In genomic region chr7:75985518-75986146, GRCh38 we compare ENCODE assay signal across 22 cellular contexts. TPM values are rescaled to one million over a fixed set of nuclear protein-coding genes. Genes with fewer than 3 reads are reported as not detected.
DNase-seq lines count a peak whose midpoint lies in the region; ATAC-seq, FAIRE-seq and TF ChIP-seq lines count a peak whose summit lies in the region.
"Had no signal": no experiment of that assay in that cellular context is flagged by ENCODE, and none has a peak within 500 bp of the region (broad histone marks: within the 10 kb centered on the region; RNA-seq: fewer than 3 reads in every experiment).

No MANE protein-coding gene starts in this region.

- POLR2A ChIA-PET in K562 (lab: Yijun Ruan, JAX): no interaction called here
- POLR2A ChIA-PET in HepG2 (lab: Yijun Ruan, JAX): interaction anchor here (1.3 to 1.5 kb wide), 2 partner anchors 8 to 69 kb away, joined by 3 to 6 read pairs; no protein-coding TSS in a partner anchor

- in situ Hi-C loops in K562 (cut with MboI): no loop called here
- in situ Hi-C loops in HepG2 (cut with HindIII; ENCODE audit: extremely low pct_ligation_motif_present, low pct_unique_long_range_greater_than_20kb): no loop called here

- H3K27ac ChIP-seq in K562 (ENCODE audit: extremely low read depth, low read depth, low read length): no peak overlapping the region
- H3K27ac ChIP-seq in HepG2 (ENCODE audit: extremely low read length, insufficient read depth, low read length): no peak overlapping the region
- peak overlapping the region in 3 of 4 donors; percentile 14 to 23 (median 21) for H3K27ac ChIP-seq in sigmoid colon
- H3K27ac ChIP-seq: body of pancreas, pancreas, upper lobe of left lung had no signal

- H3K9me1 ChIP-seq in K562 (ENCODE audit: control insufficient read depth, insufficient read depth, low read length): peaks cover 4% of the 10 kb centered on the region

- WGBS in K562 (ENCODE audit: insufficient coverage, low coverage, missing lambda C conversion rate): 79% methylated on average over 26 of the region's 41 CpGs
- 95% methylated on average over 24 of the region's 41 CpGs for WGBS in HepG2 (ENCODE audit: low lambda C conversion rate)
- 57 to 85% methylated on average over 41 of the region's 41 CpGs for WGBS in sigmoid colon, 2 donors

- no peak overlapping the region for H2AFZ ChIP-seq in K562 (ENCODE audit: low read depth, low read length)
- no peak overlapping the region for H2AFZ ChIP-seq in HepG2 (ENCODE audit: low read length)

- H3K27me3 ChIP-seq in K562 (ENCODE audit: control insufficient read depth in 2 of 2, insufficient read depth in 2 of 2, low read length in 2 of 2) (no peaks in the 10 kb centered on the region), HepG2 (ENCODE audit: control insufficient read depth in 1 of 2, insufficient read depth in 2 of 2, low read length in 2 of 2) (no peaks in the 10 kb centered on the region), sigmoid colon (no peaks in the 10 kb centered on the region)
- H3K27me3 ChIP-seq: body of pancreas, pancreas, upper lobe of left lung had no signal

- H3K4me1 ChIP-seq in K562 (replicated peaks in 1 of 2; ENCODE audit: control insufficient read depth in 2 of 2, insufficient read depth in 2 of 2, low read length in 2 of 2) (peaks cover 13 to 69% of the 10 kb centered on the region in 2 experiments; a peak in 4 of 5 replicates), HepG2 (ENCODE audit: insufficient read depth, low read length) (peaks cover 12% of the 10 kb centered on the region), sigmoid colon (peaks cover 0 to 16% (median 12%) of the 10 kb centered on the region in 4 donors)

- FAIRE-seq in K562 (lab: Jason Lieb, UNC) (no peak), HepG2 (lab: Jason Lieb, UNC) (no peak)
- FAIRE-seq: colon, pancreas had no signal

- H3K79me2 ChIP-seq in K562 (ENCODE audit: control insufficient read depth, insufficient read depth, low read length) (no peaks in the 10 kb centered on the region; the same call in 2 of the 3 replicates), HepG2 (ENCODE audit: insufficient read depth, low read length) (no peaks in the 10 kb centered on the region)

- intact Hi-C loops in K562 (cut with micrococcal nuclease) (no loop called here), HepG2 (cut with micrococcal nuclease; ENCODE audit: unreplicated experiment) (no loop called here), sigmoid colon (cut with DNase I) (no loop called here)

- H3K36me3 ChIP-seq in K562 (ENCODE audit: control insufficient read depth, insufficient read depth, low read length): peaks cover 77% of the 10 kb centered on the region; the same call in 2 of the 3 replicates
- peaks cover 42 to 72% of the 10 kb centered on the region in 2 experiments for H3K36me3 ChIP-seq in HepG2 (replicated peaks in 1 of 2; ENCODE audit: control insufficient read depth in 1 of 2, insufficient read depth in 2 of 2, low read length in 2 of 2)
- peaks cover 32 to 77% (median 51%) of the 10 kb centered on the region in 4 donors for H3K36me3 ChIP-seq in sigmoid colon

- TF ChIP-seq CTCF in K562 (IDR thresholded peaks at IDR 0.05 in 2 of 3, conservative IDR thresholded peaks at IDR 0.05 in 1 of 3; ENCODE audit: insufficient read depth in 2 of 3, low read depth in 1 of 3, low read length in 3 of 3) (no peak), HepG2 (CRISPR knock-in tag; IDR thresholded peaks at IDR 0.05) (no peak), sigmoid colon (IDR thresholded peaks at IDR 0.05) (no peak)

- no peak overlapping the region for H3K4me3 ChIP-seq in K562
- H3K4me3 ChIP-seq in HepG2 (replicated peaks in 1 of 3; ENCODE audit: insufficient read depth in 1 of 3, low read depth in 2 of 3, low read length in 3 of 3): no peak overlapping the region
- no peak overlapping the region for H3K4me3 ChIP-seq in sigmoid colon
- H3K4me3 ChIP-seq: body of pancreas, lung, pancreas, upper lobe of left lung had no signal

- TF ChIP-seq EP300 in K562 (IDR thresholded peaks at IDR 0.05; ENCODE audit: low read length): no peak
- TF ChIP-seq EP300 in HepG2 (IDR thresholded peaks at IDR 0.05; ENCODE audit: low read depth in 2 of 2, low read length in 2 of 2): no peak
- TF ChIP-seq EP300 in HepG2 (CRISPR knock-in tag; IDR thresholded peaks at IDR 0.05; ENCODE audit: borderline replicate concordance): no peak
- TF ChIP-seq EP300 in sigmoid colon (IDR thresholded peaks at IDR 0.05): no peak

- no peak overlapping the region for H3K9ac ChIP-seq in K562 (ENCODE audit: insufficient read depth in 1 of 2, low read depth in 2 of 2, low read length in 2 of 2)
- no peak overlapping the region for H3K9ac ChIP-seq in HepG2 (ENCODE audit: insufficient read depth, low read depth, low read length)

- H3K9me3 ChIP-seq in K562 (replicated peaks; ENCODE audit: control insufficient read depth, insufficient read depth, low read depth, low read length) (no peaks in the 10 kb centered on the region), HepG2 (ENCODE audit: low read length) (no peaks in the 10 kb centered on the region), sigmoid colon (no peaks in the 10 kb centered on the region)
- H3K9me3 ChIP-seq: body of pancreas, pancreas, upper lobe of left lung had no signal

- no peak for TF ChIP-seq POLR2A in K562 (conservative IDR thresholded peaks at IDR 0.05)
- TF ChIP-seq POLR2A in HepG2 (IDR thresholded peaks at IDR 0.05; ENCODE audit: insufficient read depth in 1 of 2, low read depth in 2 of 2, low read length in 2 of 2): no peak
- no peak for TF ChIP-seq POLR2A in sigmoid colon (IDR thresholded peaks at IDR 0.05)

- DNase-seq in NCI-H510A (lab: John Stamatoyannopoulos, UW) (peak; percentile 23), K562 (ENCODE audit: extremely low read depth in 1 of 4, low spot score in 3 of 4) (peak in 2 of 4 experiments; percentile 55 to 58), HepG2 (ENCODE audit: low spot score) (no peak), sigmoid colon (no peak), nucleus accumbens (lab: John Stamatoyannopoulos, UW) (no peak), Kasumi-1 (lab: John Stamatoyannopoulos, UW) (no peak)
- DNase-seq: activated CD4-positive, alpha-beta T cell treated with anti-CD3 and anti-CD28 coated beads, Interleukin-2, amount 50 U/mL, for 1 hour; activated CD8-positive, alpha-beta memory T cell treated with anti-CD3 and anti-CD28 coated beads, Interleukin-2, amount 50 U/mL, for 4 hours; activated effector memory CD4-positive, alpha-beta T cell treated with Interleukin-2 at 50 U/mL for 16 hours; AML-193; endodermal cell; H9; naive B cell; NCI-H524; SHP77 treated with DMSO at 0.1 percent for 48 hours; T-helper 1 cell had no signal

- no peak overlapping the region for H3K4me2 ChIP-seq in K562 (ENCODE audit: insufficient read depth, low read length)
- H3K4me2 ChIP-seq in HepG2 (ENCODE audit: low read depth, low read length): no peak overlapping the region

- peak; percentile 47 for ATAC-seq in K562
- peak; percentile 2; the same call in 1 of the 3 replicates for ATAC-seq in HepG2
- ATAC-seq in GM21723 (IDR thresholded peaks at IDR 0.05; ENCODE audit: unreplicated experiment): no peak
- ATAC-seq: body of pancreas, pancreas had no signal

- BruUV-seq in K562 (replicated peaks; lab: Mats Ljungman, UMichigan) (no TSS peak), HepG2 (replicated peaks; lab: Mats Ljungman, UMichigan) (no TSS peak)

- CTCF ChIA-PET in K562 (lab: Yijun Ruan, JAX; ENCODE audit: low intra/inter-chr PET ratio): no interaction called here
- CTCF ChIA-PET in HepG2 (lab: Yijun Ruan, JAX; ENCODE audit: low intra/inter-chr PET ratio, low total read pairs): no interaction called here

- TF ChIP-seq RAD21 in K562 (CRISPR knock-in tag; conservative IDR thresholded peaks at IDR 0.05 in 1 of 2, IDR thresholded peaks at IDR 0.05 in 1 of 2) (no peak), HepG2 (CRISPR knock-in tag; IDR thresholded peaks at IDR 0.05) (no peak)

- H4K20me1 ChIP-seq in K562 (replicated peaks; ENCODE audit: control insufficient read depth, insufficient read depth, low read length): peaks cover 3% of the 10 kb centered on the region; the same call in 1 of the 2 replicates
- H4K20me1 ChIP-seq in HepG2 (ENCODE audit: insufficient read depth, low read length): peaks cover 4% of the 10 kb centered on the region; the same call in 1 of the 2 replicates

RNA-seq across cellular contexts. Expression of gene TMEM120A, which starts 8.8 kb away (rescaled TPM):
- 42.3 and 121 TPM in 2 replicates for total RNA-seq in K562 (2011; cell fraction: chromatin; rRNA removed; ENCODE audit: low replicate concordance)
- 148 and 154 TPM in 2 replicates for total RNA-seq in K562 (2011; cell fraction: nucleolus; rRNA removed)
- 96.3 and 113 TPM in 2 replicates for total RNA-seq in K562 (2011; cell fraction: nucleoplasm; rRNA removed)
- total RNA-seq in K562 (2014; rRNA removed) (22.4 and 22.9 TPM in 2 replicates), K562 (2014; rRNA removed; fragmentation: Illumina TruSeq; extraction: Trizol) (19.5 and 19.6 TPM in 2 replicates), K562 (2015; rRNA removed; fragmentation: Illumina TruSeq; extraction: Trizol) (13.6 and 17.4 TPM in 2 replicates), K562 (2021) (33.8 and 36.4 TPM in 2 replicates), HepG2 (2016; rRNA removed; fragmentation: Illumina TruSeq; extraction: Trizol) (22.9 and 40.3 TPM in 2 replicates), sigmoid colon (10 to 100 TPM; 18.3 to 49.0 (median 35.9) TPM)
- polyA plus RNA-seq in K562 (2011; rRNA removed) (90.2 and 90.5 TPM in 2 replicates), K562 (2014; fragmentation: Illumina TruSeq; extraction: Trizol) (32.1 and 39.5 TPM in 2 replicates), K562 (2014; fragmentation: Nextera tagmentation; extraction: Ambion mirVana) (1 to 10 TPM; 2.3 to 8.3 TPM), K562 (2014; rRNA removed) (33.5 and 43.5 TPM in 2 replicates), HepG2 (2011; rRNA removed) (102 and 116 TPM in 2 replicates), sigmoid colon (10 to 100 TPM; 65.9 to 88.2 (median 77.5) TPM)
- polyA plus RNA-seq in K562 (2011; cell fraction: cytosol; rRNA removed): 62.7 and 83.5 TPM in 2 replicates
- 144 and 164 TPM in 2 replicates for polyA plus RNA-seq in K562 (2011; cell fraction: nucleus; rRNA removed)
- 29.1 and 72.7 TPM in 2 replicates for polyA plus RNA-seq in K562 (2012)
- 60.9 and 82.0 TPM in 2 replicates for polyA minus RNA-seq in K562 (2011; rRNA and poly(A)+ RNA removed)
- 20.2 and 33.1 TPM in 2 replicates for polyA minus RNA-seq in K562 (2011; cell fraction: cytosol; rRNA and poly(A)+ RNA removed)
- polyA minus RNA-seq in K562 (2011; cell fraction: nucleus; rRNA and poly(A)+ RNA removed): 16.0 and 22.0 TPM in 2 replicates
- 31.6 and 36.7 TPM in 2 replicates for total RNA-seq in HepG2 (2016; cell fraction: cytosol; rRNA removed; fragmentation: Illumina TruSeq; extraction: Trizol; ENCODE audit: low read depth)
- 26.0 and 40.4 TPM in 2 replicates for total RNA-seq in HepG2 (2016; cell fraction: insoluble cytoplasmic fraction; rRNA removed; fragmentation: Illumina TruSeq; extraction: Trizol)
- 34.6 and 34.8 TPM in 2 replicates for total RNA-seq in HepG2 (2016; cell fraction: membrane; rRNA removed; fragmentation: Illumina TruSeq; extraction: Trizol)
- total RNA-seq in HepG2 (2016; cell fraction: nucleus; rRNA removed; fragmentation: Illumina TruSeq; extraction: Trizol): 31.7 and 39.9 TPM in 2 replicates
- polyA plus RNA-seq in HepG2 (2011; cell fraction: cytosol; rRNA removed): 81.9 and 91.9 TPM in 2 replicates
- 76.1 and 77.6 TPM in 2 replicates for polyA plus RNA-seq in HepG2 (2011; cell fraction: nucleus; rRNA removed)
- 41.2 and 57.5 TPM in 2 replicates for polyA plus RNA-seq in HepG2 (2012)
- polyA plus RNA-seq in HepG2 (2016; cell fraction: cytosol; fragmentation: Illumina TruSeq; extraction: Trizol; ENCODE audit: low read depth): 78.5 and 88.6 TPM in 2 replicates
- 64.8 and 69.3 TPM in 2 replicates for polyA plus RNA-seq in HepG2 (2016; cell fraction: insoluble cytoplasmic fraction; fragmentation: Illumina TruSeq; extraction: Trizol; ENCODE audit: low read depth)
- polyA plus RNA-seq in HepG2 (2016; cell fraction: membrane; fragmentation: Illumina TruSeq; extraction: Trizol; ENCODE audit: low read depth): 81.3 and 84.7 TPM in 2 replicates
- 144 and 149 TPM in 2 replicates for polyA plus RNA-seq in HepG2 (2016; cell fraction: nucleus; fragmentation: Illumina TruSeq; extraction: Trizol; ENCODE audit: insufficient read depth, low read depth)
- polyA minus RNA-seq in HepG2 (2011; rRNA and poly(A)+ RNA removed; ENCODE audit: low replicate concordance): 97.0 and 238 TPM in 2 replicates
- 32.4 and 39.8 TPM in 2 replicates for polyA minus RNA-seq in HepG2 (2011; cell fraction: cytosol; rRNA and poly(A)+ RNA removed)
- polyA minus RNA-seq in HepG2 (2011; cell fraction: nucleus; rRNA and poly(A)+ RNA removed): 15.5 and 22.4 TPM in 2 replicates

Comparison
In these comparisons a context has a peak if more than half of its experiments do, and no peak if none do; other contexts are left out.
1. H3K27ac ChIP-seq: peak in sigmoid colon (3 of 4); none in K562 (single experiment) and HepG2 (single experiment).